Comparison of ENCODE assay signal across 25 cellular contexts in the genomic region with DNA sequence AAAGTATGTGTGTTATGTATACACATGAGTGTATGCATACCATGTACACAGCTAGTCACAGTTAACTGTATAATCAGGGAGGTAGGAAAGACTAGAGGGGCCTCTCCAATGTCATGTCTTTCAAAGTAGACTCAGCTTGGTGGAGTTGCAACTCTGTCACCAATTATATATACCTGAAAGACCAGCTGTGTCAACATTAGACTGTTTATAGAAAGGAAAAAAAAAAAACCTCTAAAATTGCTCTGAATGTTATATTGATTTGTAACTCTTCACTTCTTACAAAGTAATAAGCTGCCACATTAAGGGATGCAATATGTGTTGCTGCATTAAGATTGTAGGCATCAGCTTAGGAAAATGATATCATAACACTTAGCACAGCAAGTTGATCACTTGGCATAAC.
DNase-seq lines count a peak whose midpoint lies in the region; ATAC-seq, FAIRE-seq and TF ChIP-seq lines count a peak whose summit lies in the region.
"Had no signal": no experiment of that assay in that cellular context is flagged by ENCODE, and none has a peak within 500 bp of the region (broad histone marks: within the 10 kb centered on the region; RNA-seq: fewer than 3 reads in every experiment).

No MANE protein-coding gene starts in this region.

- no peaks in the 10 kb centered on the region for H3K9me1 ChIP-seq in endothelial cell of umbilical vein (replicated peaks; ENCODE audit: control insufficient read depth, extremely low read depth, insufficient read depth, low read length)

- ATAC-seq in GM19463 (IDR thresholded peaks at IDR 0.05; ENCODE audit: unreplicated experiment) = no peak
- no peak for ATAC-seq in CD8-positive, alpha-beta T cell
- ATAC-seq: T-helper 17 cell had no signal

- POLR2A ChIA-PET in endothelial cell of umbilical vein (lab: Charles Lee) = interaction anchor here (1.2 kb wide), 1 partner anchor 156 kb away, joined by 4 read pairs; no protein-coding TSS in a partner anchor
- POLR2A ChIA-PET in CD8-positive, alpha-beta memory T cell (lab: Charles Lee) = no interaction called here
- POLR2A ChIA-PET in CD8-positive, alpha-beta T cell (lab: Charles Lee) = no interaction called here

- DNase-seq in DMS53 treated with DMSO at 0.1 percent for 48 hours (lab: John Stamatoyannopoulos, UW; ENCODE audit: unreplicated experiment) = peak; percentile 65
- DNase-seq in NCI-H1436 (lab: John Stamatoyannopoulos, UW) = peak; percentile 83
- DNase-seq in NCI-H774 (lab: John Stamatoyannopoulos, UW) = peak; percentile 26
- peak; percentile 43 for DNase-seq in endothelial cell of umbilical vein (ENCODE audit: low read depth, low spot score)
- DNase-seq in Peyer's patch = no peak
- DNase-seq in CD8-positive, alpha-beta memory T cell = no peak
- DNase-seq in CD8-positive, alpha-beta T cell = no peak
- DNase-seq: activated CD4-positive, alpha-beta memory T cell treated with anti-CD3 and anti-CD28 coated beads for 36 hours; activated naive CD4-positive, alpha-beta T cell treated with Interleukin-2 at 50 U/mL for 16 hours; activated T-cell treated with anti-CD3 and anti-CD28 coated beads for 4 hours; aorta; cerebellar nuclear complex; DMS 273 treated with DMSO at 0.1 percent for 48 hours; effector CD8-positive, alpha-beta T cell; esophagus squamous epithelium; glutamatergic neuron; KBM-7; retina; SIG-M5; stimulated activated CD4-positive, alpha-beta T cell treated with anti-CD3 and anti-CD28 coated beads, Interleukin-12 subunit alpha, Interleukin-12 subunit beta, amount 100 ng/mL, for 4 hours; T-helper 17 cell; WERI-Rb-1 had no signal

- H4K20me1 ChIP-seq in endothelial cell of umbilical vein (replicated peaks; ENCODE audit: control insufficient read depth, extremely low read depth, insufficient read depth, low read length) = no peaks in the 10 kb centered on the region
- H4K20me1 ChIP-seq: BLaER1 treated with 17β-estradiol and CSF1 and Interleukin-3, amounts not matched to agents 10 nM and 100 nM had no signal

- H3K9me3 ChIP-seq in endothelial cell of umbilical vein (replicated peaks; ENCODE audit: control insufficient read depth, insufficient read depth, low read length) (peaks cover 2% of the 10 kb centered on the region), Peyer's patch (no peaks in the 10 kb centered on the region)
- no peaks in the 10 kb centered on the region for H3K9me3 ChIP-seq in CD8-positive, alpha-beta memory T cell (ENCODE audit: low read length)
- no peaks in the 10 kb centered on the region for H3K9me3 ChIP-seq in CD8-positive, alpha-beta T cell (ENCODE audit: low read length)
- H3K9me3 ChIP-seq: esophagus squamous epithelium had no signal

- peak; percentile 46 for FAIRE-seq in endothelial cell of umbilical vein (lab: Jason Lieb, UNC)
- FAIRE-seq: GM12892 had no signal

- no peak for TF ChIP-seq POLR2A in endothelial cell of umbilical vein (IDR thresholded peaks at IDR 0.05; ENCODE audit: low read depth, low read length)
- TF ChIP-seq POLR2A in Peyer's patch (IDR thresholded peaks at IDR 0.05) = no peak

- no peaks in the 10 kb centered on the region for H3K36me3 Mint-ChIP-seq in CD8-positive, alpha-beta memory T cell
- no peaks in the 10 kb centered on the region for H3K36me3 Mint-ChIP-seq in CD8-positive, alpha-beta T cell
- H3K36me3 Mint-ChIP-seq: activated CD4-positive, alpha-beta memory T cell treated with anti-CD3 and anti-CD28 coated beads for 36 hours had no signal

- H3K4me1 ChIP-seq in endothelial cell of umbilical vein (ENCODE audit: control insufficient read depth, extremely low read depth, insufficient read depth, low read length) = peaks cover 37% of the 10 kb centered on the region
- H3K4me1 ChIP-seq in Peyer's patch = no peaks in the 10 kb centered on the region
- no peaks in the 10 kb centered on the region for H3K4me1 ChIP-seq in CD8-positive, alpha-beta memory T cell (ENCODE audit: insufficient read depth, low read length)
- H3K4me1 ChIP-seq in CD8-positive, alpha-beta T cell (ENCODE audit: insufficient read depth, low read length) = no peaks in the 10 kb centered on the region

- no peak overlapping the region for H3K9ac ChIP-seq in endothelial cell of umbilical vein (replicated peaks; ENCODE audit: extremely low read depth, insufficient read depth, low read length)
- H3K9ac ChIP-seq: BLaER1 treated with 17β-estradiol and CSF1 and Interleukin-3, amounts not matched to agents 10 nM and 100 nM had no signal

- no peaks in the 10 kb centered on the region for H3K9me3 Mint-ChIP-seq in CD8-positive, alpha-beta memory T cell
- H3K9me3 Mint-ChIP-seq in CD8-positive, alpha-beta T cell = no peaks in the 10 kb centered on the region
- H3K9me3 Mint-ChIP-seq: activated CD4-positive, alpha-beta memory T cell treated with anti-CD3 and anti-CD28 coated beads for 36 hours had no signal

- H2AFZ ChIP-seq in endothelial cell of umbilical vein (ENCODE audit: low read depth, low read length) = no peak overlapping the region

- H3K27me3 Mint-ChIP-seq in CD8-positive, alpha-beta memory T cell = peaks cover 0 to 1% of the 10 kb centered on the region in 2 donors
- peaks cover 3% of the 10 kb centered on the region for H3K27me3 Mint-ChIP-seq in CD8-positive, alpha-beta T cell (ENCODE audit: low read depth)
- H3K27me3 Mint-ChIP-seq: T-helper 17 cell had no signal

- H3K27me3 ChIP-seq in endothelial cell of umbilical vein (ENCODE audit: control insufficient read depth in 2 of 2, insufficient read depth in 2 of 2, low read length in 2 of 2) (no peaks in the 10 kb centered on the region), Peyer's patch (no peaks in the 10 kb centered on the region)
- no peaks in the 10 kb centered on the region for H3K27me3 ChIP-seq in CD8-positive, alpha-beta memory T cell (ENCODE audit: insufficient read depth, low read length, poor library complexity, severe bottlenecking)
- H3K27me3 ChIP-seq in CD8-positive, alpha-beta T cell (ENCODE audit: insufficient read depth, low read length) = no peaks in the 10 kb centered on the region
- H3K27me3 ChIP-seq: BLaER1 treated with 17β-estradiol and CSF1 and Interleukin-3, amounts not matched to agents 10 nM and 100 nM; esophagus squamous epithelium had no signal

- intact Hi-C loops in endothelial cell of umbilical vein (cut with micrococcal nuclease) = loop anchor here (5.0 kb wide), 1 partner anchor 157 kb away; no protein-coding TSS in a partner anchor
- intact Hi-C loops in CD8-positive, alpha-beta T cell (cut with DNase I, micrococcal nuclease) = no loop called here

- no peak overlapping the region for H3K27ac Mint-ChIP-seq in CD8-positive, alpha-beta memory T cell
- no peak overlapping the region for H3K27ac Mint-ChIP-seq in CD8-positive, alpha-beta T cell
- H3K27ac Mint-ChIP-seq: activated CD4-positive, alpha-beta memory T cell treated with anti-CD3 and anti-CD28 coated beads for 36 hours; T-helper 17 cell had no signal

- H3K79me2 ChIP-seq in endothelial cell of umbilical vein (ENCODE audit: control insufficient read depth, insufficient read depth, low read length) = no peaks in the 10 kb centered on the region

- H3K27ac ChIP-seq in endothelial cell of umbilical vein (ENCODE audit: insufficient read depth, low read depth, low read length) = peak overlapping the region; percentile 48
- H3K27ac ChIP-seq in Peyer's patch = no peak overlapping the region
- H3K27ac ChIP-seq in CD8-positive, alpha-beta memory T cell (ENCODE audit: low read depth, low read length) = no peak overlapping the region
- no peak overlapping the region for H3K27ac ChIP-seq in CD8-positive, alpha-beta T cell (ENCODE audit: low read depth, low read length)
- H3K27ac ChIP-seq: BLaER1 treated with 17β-estradiol and CSF1 and Interleukin-3, amounts not matched to agents 10 nM and 100 nM; esophagus squamous epithelium; WERI-Rb-1 had no signal

- peak overlapping the region; percentile 61 for H3K4me2 ChIP-seq in endothelial cell of umbilical vein (ENCODE audit: insufficient read depth, low read length)

- H3K4me1 Mint-ChIP-seq in CD8-positive, alpha-beta memory T cell = no peaks in the 10 kb centered on the region
- no peaks in the 10 kb centered on the region for H3K4me1 Mint-ChIP-seq in CD8-positive, alpha-beta T cell (ENCODE audit: low read depth)

- dilution Hi-C loops in endothelial cell of umbilical vein (cut with MboI; ENCODE audit: extremely low pct_ligation_motif_present, low sequenced_read_pairs) = no loop called here

- CTCF ChIA-PET in endothelial cell of umbilical vein (lab: Charles Lee) = interaction anchor here (0.7 to 2.6 kb wide), 2 partner anchors 64 to 146 kb away, joined by 3 to 8 read pairs; no protein-coding TSS in a partner anchor
- CTCF ChIA-PET in CD8-positive, alpha-beta memory T cell (lab: Charles Lee) = no interaction called here
- CTCF ChIA-PET in CD8-positive, alpha-beta T cell (lab: Charles Lee) = no interaction called here

- no peak overlapping the region for H3K4me3 Mint-ChIP-seq in CD8-positive, alpha-beta memory T cell
- H3K4me3 Mint-ChIP-seq in CD8-positive, alpha-beta T cell = no peak overlapping the region
- H3K4me3 Mint-ChIP-seq: activated CD4-positive, alpha-beta memory T cell treated with anti-CD3 and anti-CD28 coated beads for 36 hours; T-helper 17 cell had no signal

- no peaks in the 10 kb centered on the region for H3K36me3 ChIP-seq in endothelial cell of umbilical vein (ENCODE audit: control insufficient read depth in 2 of 2, extremely low read depth in 1 of 2, insufficient read depth in 2 of 2, low read length in 2 of 2)
- no peaks in the 10 kb centered on the region for H3K36me3 ChIP-seq in Peyer's patch
- H3K36me3 ChIP-seq in CD8-positive, alpha-beta memory T cell (ENCODE audit: insufficient read depth, low read length) = no peaks in the 10 kb centered on the region
- H3K36me3 ChIP-seq in CD8-positive, alpha-beta T cell (ENCODE audit: insufficient read depth, low read length) = no peaks in the 10 kb centered on the region
- H3K36me3 ChIP-seq: esophagus squamous epithelium, WERI-Rb-1 had no signal

- TF ChIP-seq CTCF in endothelial cell of umbilical vein (IDR thresholded peaks at IDR 0.05; ENCODE audit: extremely low read depth in 1 of 2, insufficient read depth in 1 of 2, low read depth in 1 of 2, low read length in 2 of 2) (no peak), Peyer's patch (IDR thresholded peaks at IDR 0.05) (no peak)
- TF ChIP-seq CTCF in CD8-positive, alpha-beta T cell (IDR thresholded peaks at IDR 0.05) = no peak

- H3K4me3 ChIP-seq in endothelial cell of umbilical vein (replicated peaks in 1 of 3; ENCODE audit: insufficient read depth in 1 of 3, low read depth in 1 of 3, low read length in 3 of 3) = no peak overlapping the region
- no peak overlapping the region for H3K4me3 ChIP-seq in Peyer's patch
- no peak overlapping the region for H3K4me3 ChIP-seq in CD8-positive, alpha-beta memory T cell (ENCODE audit: low read length)
- no peak overlapping the region for H3K4me3 ChIP-seq in CD8-positive, alpha-beta T cell (ENCODE audit: low read depth, low read length)
- H3K4me3 ChIP-seq: BLaER1 treated with 17β-estradiol and CSF1 and Interleukin-3, amounts not matched to agents 10 nM and 100 nM; esophagus squamous epithelium had no signal

- no TSS peak for BruUV-seq in endothelial cell of umbilical vein (replicated peaks; lab: Mats Ljungman, UMichigan)

TF ChIP-seq in endothelial cell of umbilical vein, 7 proteins besides CTCF, POLR2A, EP300 and RAD21 (continues in another document):
- TF ChIP-seq JUN (IDR thresholded peaks at IDR 0.05; ENCODE audit: borderline replicate concordance, insufficient read depth, insufficient read length, low read depth) (no peak), EZH2 (IDR thresholded peaks at IDR 0.05; ENCODE audit: borderline replicate concordance, low read depth, low read length, severe bottlenecking) (no peak), MYC (IDR thresholded peaks at IDR 0.05; ENCODE audit: low read depth, low read length) (no peak)

Comparison
In these comparisons a context has a peak if more than half of its experiments do, and no peak if none do; other contexts are left out.
1. DNase-seq: peak in DMS53 treated with DMSO at 0.1 percent for 48 hours (single experiment), NCI-H1436 (single experiment), NCI-H774 (single experiment) and endothelial cell of umbilical vein (single experiment); none in Peyer's patch (0 of 3), CD8-positive, alpha-beta memory T cell (0 of 5) and CD8-positive, alpha-beta T cell (0 of 7).